Comparison of ENCODE assay signal across 11 cellular contexts in the genomic region with DNA sequence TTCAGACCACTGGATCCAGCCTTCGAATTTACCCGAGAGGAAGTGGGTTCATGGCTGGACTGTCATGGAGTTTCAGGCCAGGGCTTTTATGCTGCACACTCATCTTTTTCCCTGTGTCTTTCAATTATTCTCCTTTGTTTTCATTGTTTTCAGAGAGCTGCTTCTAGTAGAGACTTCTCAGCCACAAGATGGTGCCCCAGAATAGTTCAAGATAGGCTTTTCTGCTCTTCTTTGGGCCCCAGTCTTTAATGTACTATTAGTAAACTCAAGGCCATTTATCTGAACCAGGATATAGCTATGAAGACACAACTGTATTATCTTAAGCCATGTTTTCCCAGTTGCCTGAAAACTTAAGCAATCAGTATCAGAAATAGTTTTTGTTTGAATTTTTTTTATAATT. TPM values are rescaled to one million over a fixed set of nuclear protein-coding genes. Genes with fewer than 3 reads are reported as not detected.
DNase-seq lines count a peak whose midpoint lies in the region; ATAC-seq and TF ChIP-seq lines count a peak whose summit lies in the region.
"Had no signal": no experiment of that assay in that cellular context is flagged by ENCODE, and none has a peak within 500 bp of the region (broad histone marks: within the 10 kb centered on the region; RNA-seq: fewer than 3 reads in every experiment).

No MANE protein-coding gene starts in this region.

- no peaks in the 10 kb centered on the region for H3K9me3 ChIP-seq in Peyer's patch
- H3K9me3 ChIP-seq in osteoblast (ENCODE audit: low read depth, low read length): no peaks in the 10 kb centered on the region

- H3K4me1 Mint-ChIP-seq in MCF 10A (ENCODE audit: insufficient read depth, unreplicated experiment): peaks cover 9% of the 10 kb centered on the region

- no peaks in the 10 kb centered on the region for H3K79me2 ChIP-seq in osteoblast (ENCODE audit: insufficient read depth, low read length)

- H3K27me3 Mint-ChIP-seq in MCF 10A (ENCODE audit: insufficient read depth, unreplicated experiment): no peaks in the 10 kb centered on the region
- H3K27me3 Mint-ChIP-seq: activated CD4-positive, alpha-beta memory T cell treated with anti-CD3 and anti-CD28 coated beads, Interleukin-2, amount 10 ng/mL, durations not matched to agents 7 days and 5 days had no signal

- no peak overlapping the region for H3K4me2 ChIP-seq in osteoblast (ENCODE audit: insufficient read depth, low read length)

- no peak overlapping the region for H3K27ac ChIP-seq in Peyer's patch
- H3K27ac ChIP-seq in osteoblast (ENCODE audit: low read depth, low read length): no peak overlapping the region

- TF ChIP-seq POLR2A in Peyer's patch (IDR thresholded peaks at IDR 0.05): no peak

- BruUV-seq in MCF 10A (replicated peaks; lab: Mats Ljungman, UMichigan): no TSS peak

- no peaks in the 10 kb centered on the region for H3K4me1 ChIP-seq in Peyer's patch
- peaks cover 8% of the 10 kb centered on the region for H3K4me1 ChIP-seq in osteoblast (ENCODE audit: insufficient read depth, low read length)

- H3K4me3 ChIP-seq in GM06990 (replicated peaks; ENCODE audit: low read depth, low read length) (no peak overlapping the region), Peyer's patch (no peak overlapping the region), fibroblast of pulmonary artery (replicated peaks; ENCODE audit: low read depth, low read length) (no peak overlapping the region), osteoblast (ENCODE audit: insufficient read depth, low read length) (no peak overlapping the region)

- ATAC-seq in GM21390 (IDR thresholded peaks at IDR 0.05; ENCODE audit: unreplicated experiment) (no peak), GM18519 (IDR thresholded peaks at IDR 0.05; ENCODE audit: low FRiP score, unreplicated experiment) (no peak)

- no peaks in the 10 kb centered on the region for H3K27me3 ChIP-seq in GM06990 (replicated peaks; ENCODE audit: control insufficient read depth, insufficient read depth, low read length)
- no peaks in the 10 kb centered on the region for H3K27me3 ChIP-seq in Peyer's patch
- H3K27me3 ChIP-seq in osteoblast (ENCODE audit: insufficient read depth, low read length): no peaks in the 10 kb centered on the region

- intact Hi-C loops in MCF 10A (cut with micrococcal nuclease): no loop called here

- H3K36me3 ChIP-seq in GM06990 (ENCODE audit: control insufficient read depth, insufficient read depth, low read length): no peaks in the 10 kb centered on the region; the same call in 1 of the 2 replicates
- no peaks in the 10 kb centered on the region for H3K36me3 ChIP-seq in Peyer's patch
- H3K36me3 ChIP-seq in osteoblast (ENCODE audit: insufficient read depth, low read length): no peaks in the 10 kb centered on the region

- DNase-seq in GM06990 (ENCODE audit: extremely low read depth, insufficient read length) (no peak), Peyer's patch (no peak), fibroblast of pulmonary artery (ENCODE audit: low read depth) (peak; percentile 55), osteoblast (ENCODE audit: insufficient read length, low spot score, missing footprints) (peak; percentile 66), MCF 10A (ENCODE audit: unreplicated experiment) (no peak), COR-L47 (lab: John Stamatoyannopoulos, UW) (no peak)
- DNase-seq: activated CD4-positive, alpha-beta memory T cell treated with anti-CD3 and anti-CD28 coated beads, Interleukin-2, amount 10 ng/mL, durations not matched to agents 7 days and 5 days; DMS153; NCI-H526 treated with DMSO at 0.1 percent for 48 hours had no signal

- CTCF ChIA-PET in MCF 10A (lab: Yijun Ruan, JAX): interaction anchor here (0.7 to 1.2 kb wide), 3 partner anchors 28 to 787 kb away, joined by 3 read pairs; no protein-coding TSS in a partner anchor

- TF ChIP-seq CTCF in GM06990 (IDR thresholded peaks at IDR 0.05; ENCODE audit: insufficient read depth, low read length, poor library complexity, severe bottlenecking): peak; percentile 21
- peak in 4 of 6 experiments; percentile 15 to 52 (median 41) for TF ChIP-seq CTCF in Peyer's patch (IDR thresholded peaks at IDR 0.05)
- peak; percentile 24 for TF ChIP-seq CTCF in fibroblast of pulmonary artery (IDR thresholded peaks at IDR 0.05; ENCODE audit: low read length, missing control alignments)
- peak; percentile 29 for TF ChIP-seq CTCF in osteoblast (IDR thresholded peaks at IDR 0.05; ENCODE audit: extremely low read depth, low read depth, low read length)
- no peak for TF ChIP-seq CTCF in MCF 10A (IDR thresholded peaks at IDR 0.05; ENCODE audit: unreplicated experiment)

- H3K27ac Mint-ChIP-seq in MCF 10A (ENCODE audit: low read depth, unreplicated experiment): no peak overlapping the region
- H3K27ac Mint-ChIP-seq: activated CD4-positive, alpha-beta memory T cell treated with anti-CD3 and anti-CD28 coated beads, Interleukin-2, amount 10 ng/mL, durations not matched to agents 7 days and 5 days had no signal

- no peak overlapping the region for H3K4me3 Mint-ChIP-seq in MCF 10A (ENCODE audit: unreplicated experiment)
- H3K4me3 Mint-ChIP-seq: activated CD4-positive, alpha-beta memory T cell treated with anti-CD3 and anti-CD28 coated beads, Interleukin-2, amount 10 ng/mL, durations not matched to agents 7 days and 5 days had no signal

- H3K9me3 Mint-ChIP-seq in MCF 10A (ENCODE audit: unreplicated experiment): no peaks in the 10 kb centered on the region

- no peak overlapping the region for H2AFZ ChIP-seq in osteoblast (ENCODE audit: low read length)

- H4K20me1 ChIP-seq in osteoblast (ENCODE audit: insufficient read depth, low read length): no peaks in the 10 kb centered on the region

- peaks cover 17% of the 10 kb centered on the region for H3K36me3 Mint-ChIP-seq in MCF 10A (ENCODE audit: insufficient read depth, unreplicated experiment)

- POLR2A ChIA-PET in MCF 10A (lab: Yijun Ruan, JAX): interaction anchor here (1.4 kb wide), 1 partner anchor 30 kb away, joined by 4 read pairs; the partner anchor contains the start of gene PSMA6

RNA-seq across cellular contexts. Expression of gene PSMA6, which starts 30.4 kb away (rescaled TPM):
- total RNA-seq in Peyer's patch (100 to 1,000 TPM in 3 of 4 donors, 10 to 100 TPM in 1; 73.6 to 136 (median 116) TPM), osteoblast (155 and 170 TPM in 2 replicates), MCF 10A (2022) (260 and 322 TPM in 2 replicates)

Comparison
In these comparisons a context has a peak if more than half of its experiments do, and no peak if none do; other contexts are left out.
1. DNase-seq: peak in fibroblast of pulmonary artery (single experiment) and osteoblast (single experiment); none in GM06990 (single experiment), Peyer's patch (0 of 3), MCF 10A (single experiment) and COR-L47 (single experiment).